1 cellular context compared by ENCODE assay signal in the genomic region with DNA sequence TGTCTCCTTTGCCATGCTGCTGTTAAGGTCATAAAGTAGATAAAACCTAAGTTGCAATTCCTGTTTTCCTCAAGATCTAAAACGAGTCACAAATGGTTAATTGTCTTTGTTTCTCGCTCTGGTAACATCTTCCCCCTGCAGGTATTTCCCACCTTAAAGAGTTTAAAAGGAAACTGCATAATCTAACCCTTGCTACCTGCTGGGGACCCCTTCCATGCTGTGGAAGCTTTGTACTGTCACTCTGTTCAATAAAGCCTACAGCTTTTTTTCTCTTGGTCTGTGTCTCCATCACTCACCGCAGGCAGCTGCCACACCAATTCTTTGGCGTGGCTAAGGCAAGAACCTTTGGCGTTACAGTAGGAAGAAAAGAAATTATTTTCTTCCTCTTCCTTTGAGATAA.
TF ChIP-seq lines count a peak whose summit lies in the region.

No MANE protein-coding gene starts in this region.

TF ChIP-seq in WTC11, 78 proteins besides CTCF, POLR2A, EP300 and RAD21 (continued from another document):
- TF ChIP-seq, protein P1, sequence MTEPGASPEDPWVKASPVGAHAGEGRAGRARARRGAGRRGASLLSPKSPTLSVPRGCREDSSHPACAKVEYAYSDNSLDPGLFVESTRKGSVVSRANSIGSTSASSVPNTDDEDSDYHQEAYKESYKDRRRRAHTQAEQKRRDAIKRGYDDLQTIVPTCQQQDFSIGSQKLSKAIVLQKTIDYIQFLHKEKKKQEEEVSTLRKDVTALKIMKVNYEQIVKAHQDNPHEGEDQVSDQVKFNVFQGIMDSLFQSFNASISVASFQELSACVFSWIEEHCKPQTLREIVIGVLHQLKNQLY (CRISPR knock-in tag; IDR thresholded peaks at IDR 0.05): no peak
- TF ChIP-seq RELA (CRISPR knock-in tag; IDR thresholded peaks at IDR 0.05; ENCODE audit: borderline replicate concordance): no peak
- TF ChIP-seq, protein P2, sequence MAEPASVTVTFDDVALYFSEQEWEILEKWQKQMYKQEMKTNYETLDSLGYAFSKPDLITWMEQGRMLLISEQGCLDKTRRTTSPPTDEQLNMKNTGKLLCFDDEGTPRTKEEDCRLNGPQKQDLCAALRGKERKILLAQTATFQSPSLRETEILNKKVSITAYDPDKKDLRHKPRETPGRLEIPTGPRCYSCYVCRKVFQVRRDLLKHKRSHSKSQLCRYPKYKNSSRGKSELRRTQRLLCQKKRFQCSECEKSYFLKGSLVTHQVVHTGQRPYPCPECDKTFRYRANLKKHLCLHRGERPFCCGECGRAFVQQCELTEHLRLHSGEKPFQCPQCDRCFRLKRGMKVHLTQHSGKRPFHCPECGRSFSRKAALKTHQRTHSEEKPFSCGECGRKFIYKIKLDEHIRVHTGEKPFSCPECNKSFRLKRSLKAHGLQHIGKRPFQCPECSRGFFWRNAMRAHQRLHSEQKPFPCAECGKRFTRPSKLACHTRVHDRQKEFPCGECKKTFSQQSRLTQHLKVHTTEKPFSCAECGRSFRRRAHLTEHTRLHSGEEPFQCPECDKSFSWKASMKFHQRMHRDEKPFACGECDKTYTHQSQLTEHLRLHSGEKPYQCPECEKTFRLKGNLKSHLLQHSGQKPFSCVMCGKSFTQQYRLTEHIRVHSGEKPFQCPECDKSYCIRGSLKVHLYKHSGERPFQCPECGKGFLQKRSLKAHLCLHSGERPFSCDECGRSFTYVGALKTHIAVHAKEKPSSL (CRISPR knock-in tag; conservative IDR thresholded peaks at IDR 0.05): no peak
- TF ChIP-seq ZNF396 (CRISPR knock-in tag; IDR thresholded peaks at IDR 0.05; ENCODE audit: borderline replicate concordance): no peak
- TF ChIP-seq, protein P3, sequence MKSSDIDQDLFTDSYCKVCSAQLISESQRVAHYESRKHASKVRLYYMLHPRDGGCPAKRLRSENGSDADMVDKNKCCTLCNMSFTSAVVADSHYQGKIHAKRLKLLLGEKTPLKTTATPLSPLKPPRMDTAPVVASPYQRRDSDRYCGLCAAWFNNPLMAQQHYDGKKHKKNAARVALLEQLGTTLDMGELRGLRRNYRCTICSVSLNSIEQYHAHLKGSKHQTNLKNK (CRISPR knock-in tag; IDR thresholded peaks at IDR 0.05): no peak
- peak; percentile 61; the same call in 1 of the 2 replicates for TF ChIP-seq TEAD1 (CRISPR knock-in tag; IDR thresholded peaks at IDR 0.05)
- TF ChIP-seq ATF1 (CRISPR knock-in tag; IDR thresholded peaks at IDR 0.05): no peak
- TF ChIP-seq, protein P4, sequence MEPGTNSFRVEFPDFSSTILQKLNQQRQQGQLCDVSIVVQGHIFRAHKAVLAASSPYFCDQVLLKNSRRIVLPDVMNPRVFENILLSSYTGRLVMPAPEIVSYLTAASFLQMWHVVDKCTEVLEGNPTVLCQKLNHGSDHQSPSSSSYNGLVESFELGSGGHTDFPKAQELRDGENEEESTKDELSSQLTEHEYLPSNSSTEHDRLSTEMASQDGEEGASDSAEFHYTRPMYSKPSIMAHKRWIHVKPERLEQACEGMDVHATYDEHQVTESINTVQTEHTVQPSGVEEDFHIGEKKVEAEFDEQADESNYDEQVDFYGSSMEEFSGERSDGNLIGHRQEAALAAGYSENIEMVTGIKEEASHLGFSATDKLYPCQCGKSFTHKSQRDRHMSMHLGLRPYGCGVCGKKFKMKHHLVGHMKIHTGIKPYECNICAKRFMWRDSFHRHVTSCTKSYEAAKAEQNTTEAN (CRISPR knock-in tag; IDR thresholded peaks at IDR 0.05): no peak
- TF ChIP-seq, protein P5, sequence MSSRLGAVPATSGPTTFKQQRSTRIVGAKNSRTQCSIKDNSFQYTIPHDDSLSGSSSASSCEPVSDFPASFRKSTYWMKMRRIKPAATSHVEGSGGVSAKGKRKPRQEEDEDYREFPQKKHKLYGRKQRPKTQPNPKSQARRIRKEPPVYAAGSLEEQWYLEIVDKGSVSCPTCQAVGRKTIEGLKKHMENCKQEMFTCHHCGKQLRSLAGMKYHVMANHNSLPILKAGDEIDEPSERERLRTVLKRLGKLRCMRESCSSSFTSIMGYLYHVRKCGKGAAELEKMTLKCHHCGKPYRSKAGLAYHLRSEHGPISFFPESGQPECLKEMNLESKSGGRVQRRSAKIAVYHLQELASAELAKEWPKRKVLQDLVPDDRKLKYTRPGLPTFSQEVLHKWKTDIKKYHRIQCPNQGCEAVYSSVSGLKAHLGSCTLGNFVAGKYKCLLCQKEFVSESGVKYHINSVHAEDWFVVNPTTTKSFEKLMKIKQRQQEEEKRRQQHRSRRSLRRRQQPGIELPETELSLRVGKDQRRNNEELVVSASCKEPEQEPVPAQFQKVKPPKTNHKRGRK (CRISPR knock-in tag; IDR thresholded peaks at IDR 0.05; ENCODE audit: borderline replicate concordance): no peak
- no peak for TF ChIP-seq RORB (CRISPR knock-in tag; IDR thresholded peaks at IDR 0.05)
- TF ChIP-seq ZNF423 (CRISPR knock-in tag; IDR thresholded peaks at IDR 0.05): peak; percentile 42; the same call in 1 of the 2 replicates
- no peak for TF ChIP-seq IRF2 (CRISPR knock-in tag; IDR thresholded peaks at IDR 0.05; ENCODE audit: borderline replicate concordance, low read depth)
- no peak for TF ChIP-seq ZNF317 (CRISPR knock-in tag; IDR thresholded peaks at IDR 0.05; ENCODE audit: borderline replicate concordance, low read depth)
- TF ChIP-seq, protein P6, sequence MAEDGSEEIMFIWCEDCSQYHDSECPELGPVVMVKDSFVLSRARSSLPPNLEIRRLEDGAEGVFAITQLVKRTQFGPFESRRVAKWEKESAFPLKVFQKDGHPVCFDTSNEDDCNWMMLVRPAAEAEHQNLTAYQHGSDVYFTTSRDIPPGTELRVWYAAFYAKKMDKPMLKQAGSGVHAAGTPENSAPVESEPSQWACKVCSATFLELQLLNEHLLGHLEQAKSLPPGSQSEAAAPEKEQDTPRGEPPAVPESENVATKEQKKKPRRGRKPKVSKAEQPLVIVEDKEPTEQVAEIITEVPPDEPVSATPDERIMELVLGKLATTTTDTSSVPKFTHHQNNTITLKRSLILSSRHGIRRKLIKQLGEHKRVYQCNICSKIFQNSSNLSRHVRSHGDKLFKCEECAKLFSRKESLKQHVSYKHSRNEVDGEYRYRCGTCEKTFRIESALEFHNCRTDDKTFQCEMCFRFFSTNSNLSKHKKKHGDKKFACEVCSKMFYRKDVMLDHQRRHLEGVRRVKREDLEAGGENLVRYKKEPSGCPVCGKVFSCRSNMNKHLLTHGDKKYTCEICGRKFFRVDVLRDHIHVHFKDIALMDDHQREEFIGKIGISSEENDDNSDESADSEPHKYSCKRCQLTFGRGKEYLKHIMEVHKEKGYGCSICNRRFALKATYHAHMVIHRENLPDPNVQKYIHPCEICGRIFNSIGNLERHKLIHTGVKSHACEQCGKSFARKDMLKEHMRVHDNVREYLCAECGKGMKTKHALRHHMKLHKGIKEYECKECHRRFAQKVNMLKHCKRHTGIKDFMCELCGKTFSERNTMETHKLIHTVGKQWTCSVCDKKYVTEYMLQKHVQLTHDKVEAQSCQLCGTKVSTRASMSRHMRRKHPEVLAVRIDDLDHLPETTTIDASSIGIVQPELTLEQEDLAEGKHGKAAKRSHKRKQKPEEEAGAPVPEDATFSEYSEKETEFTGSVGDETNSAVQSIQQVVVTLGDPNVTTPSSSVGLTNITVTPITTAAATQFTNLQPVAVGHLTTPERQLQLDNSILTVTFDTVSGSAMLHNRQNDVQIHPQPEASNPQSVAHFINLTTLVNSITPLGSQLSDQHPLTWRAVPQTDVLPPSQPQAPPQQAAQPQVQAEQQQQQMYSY (CRISPR knock-in tag; IDR thresholded peaks at IDR 0.05): no peak
- TF ChIP-seq, protein P7, sequence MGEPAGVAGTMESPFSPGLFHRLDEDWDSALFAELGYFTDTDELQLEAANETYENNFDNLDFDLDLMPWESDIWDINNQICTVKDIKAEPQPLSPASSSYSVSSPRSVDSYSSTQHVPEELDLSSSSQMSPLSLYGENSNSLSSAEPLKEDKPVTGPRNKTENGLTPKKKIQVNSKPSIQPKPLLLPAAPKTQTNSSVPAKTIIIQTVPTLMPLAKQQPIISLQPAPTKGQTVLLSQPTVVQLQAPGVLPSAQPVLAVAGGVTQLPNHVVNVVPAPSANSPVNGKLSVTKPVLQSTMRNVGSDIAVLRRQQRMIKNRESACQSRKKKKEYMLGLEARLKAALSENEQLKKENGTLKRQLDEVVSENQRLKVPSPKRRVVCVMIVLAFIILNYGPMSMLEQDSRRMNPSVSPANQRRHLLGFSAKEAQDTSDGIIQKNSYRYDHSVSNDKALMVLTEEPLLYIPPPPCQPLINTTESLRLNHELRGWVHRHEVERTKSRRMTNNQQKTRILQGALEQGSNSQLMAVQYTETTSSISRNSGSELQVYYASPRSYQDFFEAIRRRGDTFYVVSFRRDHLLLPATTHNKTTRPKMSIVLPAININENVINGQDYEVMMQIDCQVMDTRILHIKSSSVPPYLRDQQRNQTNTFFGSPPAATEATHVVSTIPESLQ (CRISPR knock-in tag; IDR thresholded peaks at IDR 0.05): no peak
- TF ChIP-seq ETV6 (CRISPR knock-in tag; IDR thresholded peaks at IDR 0.05): no peak
- no peak for TF ChIP-seq MXD4 (CRISPR knock-in tag; IDR thresholded peaks at IDR 0.05; ENCODE audit: borderline replicate concordance)
- TF ChIP-seq EMX1 (CRISPR knock-in tag; IDR thresholded peaks at IDR 0.05): no peak
- TF ChIP-seq MYBL2 (CRISPR knock-in tag; IDR thresholded peaks at IDR 0.05): no peak
- TF ChIP-seq, protein P8, sequence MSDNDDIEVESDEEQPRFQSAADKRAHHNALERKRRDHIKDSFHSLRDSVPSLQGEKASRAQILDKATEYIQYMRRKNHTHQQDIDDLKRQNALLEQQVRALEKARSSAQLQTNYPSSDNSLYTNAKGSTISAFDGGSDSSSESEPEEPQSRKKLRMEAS (CRISPR knock-in tag; IDR thresholded peaks at IDR 0.05): 0 out of 2 replicates have a peak, but pooled peaks have one; percentile 34
- TF ChIP-seq GABPB1 (CRISPR knock-in tag; IDR thresholded peaks at IDR 0.05): no peak
TF ChIP-seq in WTC11: peak in this region for 3.
